ENCODE assay signal across 8 cellular contexts in the genomic region with DNA sequence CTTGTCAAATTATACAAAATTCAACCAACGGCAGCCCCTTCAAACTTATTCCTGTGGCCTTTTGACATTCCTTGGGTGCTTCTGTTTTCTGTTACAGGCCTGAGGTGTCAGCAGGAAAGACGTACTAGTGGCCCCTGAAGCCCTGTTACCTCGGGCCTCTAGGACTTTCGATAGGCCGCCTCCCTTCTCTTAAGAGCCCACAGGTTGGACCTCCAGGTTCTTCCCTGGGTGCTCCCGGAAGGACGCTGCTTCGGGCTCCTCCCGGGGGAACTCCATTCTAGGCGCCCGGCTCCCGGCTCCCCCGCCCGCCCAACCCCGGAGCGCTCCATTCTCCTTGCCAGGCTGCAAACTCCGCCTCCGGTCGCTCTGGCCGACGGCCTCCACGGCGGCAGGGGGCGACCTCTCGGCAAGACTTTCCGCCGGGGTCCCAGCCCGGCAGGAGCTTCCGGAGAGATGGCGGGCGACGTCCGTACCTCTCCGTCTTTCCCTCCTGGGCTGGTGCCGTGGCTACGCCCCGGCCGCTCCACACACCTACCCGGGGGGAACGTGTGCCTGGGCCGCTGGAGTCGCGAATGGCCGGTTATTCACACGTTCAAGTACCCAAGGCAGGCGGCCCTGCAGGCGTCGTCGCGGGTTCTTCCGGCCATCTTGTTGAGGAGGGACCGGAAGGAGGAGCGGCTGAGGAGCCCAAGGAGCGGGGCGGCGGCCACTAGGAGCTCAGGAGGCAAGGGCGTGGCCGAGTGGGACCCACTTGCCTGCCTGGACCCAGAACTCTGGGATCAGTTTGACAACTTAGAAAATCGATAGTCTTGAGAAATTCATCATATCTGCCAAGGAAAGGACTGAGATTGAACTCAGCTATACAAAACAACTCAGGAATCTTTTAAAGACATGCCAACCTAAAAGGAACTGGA. TPM values are rescaled to one million over a fixed set of nuclear protein-coding genes. Genes with fewer than 3 reads are reported as not detected.
DNase-seq lines count a peak whose midpoint lies in the region; ATAC-seq, FAIRE-seq and TF ChIP-seq lines count a peak whose summit lies in the region.

No MANE protein-coding gene starts in this region.

- no peaks in the 10 kb centered on the region for H4K20me1 ChIP-seq in GM12878 (ENCODE audit: control insufficient read depth, insufficient read depth)

- RAD21 ChIA-PET in GM12878 (lab: Charles Lee; ENCODE audit: unreplicated experiment): interaction anchor here (0.6 to 2.2 kb wide), 18 partner anchors 27 to 299 kb away, joined by 3 to 17 read pairs (median 4); a partner anchor contains a TSS

- peak; percentile 92 for DNase-seq in GM12891 (ENCODE audit: insufficient read length, low spot score)
- DNase-seq in NCI-H128 (lab: John Stamatoyannopoulos, UW; ENCODE audit: unreplicated experiment): peak; percentile 40
- peak; percentile 77 for DNase-seq in T1000 (lab: John Stamatoyannopoulos, UW)
- peak; percentile 54 for DNase-seq in GM12878 (ENCODE audit: low read depth, low spot score)
- peak; percentile 80 for DNase-seq in iPS DF 6.9 (ENCODE audit: low read depth, low spot score)
- peak; percentile 39 for DNase-seq in skeletal muscle cell (ENCODE audit: low read depth)
- DNase-seq in mesothelial cell of epicardium (ENCODE audit: low spot score in 2 of 2, unreplicated experiment in 2 of 2): no peak

- peak; percentile 55 to 78 (median 70) for TF ChIP-seq CTCF in GM12878 (IDR thresholded peaks at IDR 0.05 in 2 of 3, conservative IDR thresholded peaks at IDR 0.05 in 1 of 3; ENCODE audit: control insufficient read depth in 2 of 3, extremely low read depth in 1 of 3, insufficient read depth in 1 of 3, low read depth in 3 of 3, low read length in 3 of 3)
- no peak for TF ChIP-seq CTCF in mesothelial cell of epicardium (IDR thresholded peaks at IDR 0.05; ENCODE audit: unreplicated experiment)

- WGBS in GM12878 (ENCODE audit: insufficient coverage, insufficient replicate concordance, low lambda C conversion rate, missing lambda C conversion rate): 1% methylated on average over 31 of the region's 59 CpGs
- WGBS in iPS DF 6.9 (ENCODE audit: insufficient coverage, insufficient read length): no CpG with 5 or more reads among the region's 59 CpGs

- H3K4me1 ChIP-seq in GM12878 (ENCODE audit: control insufficient read depth, insufficient read depth, low read length) (peaks cover 3% of the 10 kb centered on the region; the same call in 1 of the 2 replicates), iPS DF 6.9 (ENCODE audit: control insufficient read depth, insufficient read depth, low read length) (no peaks in the 10 kb centered on the region)

- H3K27ac Mint-ChIP-seq in mesothelial cell of epicardium: no peak overlapping the region

- SMC1A ChIA-PET in GM12878 (lab: Charles Lee; ENCODE audit: uncharacterized antibody, unreplicated experiment): interaction anchor here (0.8 to 2.0 kb wide), 12 partner anchors 8 to 297 kb away, joined by 3 to 9 read pairs (median 4); a partner anchor contains a TSS

- peak; percentile 82 for TF ChIP-seq POLR2A in GM12891 (IDR thresholded peaks at IDR 0.05; ENCODE audit: low read depth, low read length)
- TF ChIP-seq POLR2A in GM12878 (IDR thresholded peaks at IDR 0.05; ENCODE audit: low read depth, low read length): peak; percentile 95

- H3K36me3 Mint-ChIP-seq in mesothelial cell of epicardium: peaks cover 2% of the 10 kb centered on the region

- BruUV-seq in GM12878 (replicated peaks; lab: Mats Ljungman, UMichigan): no TSS peak

- H3K27me3 ChIP-seq in GM12878 (replicated peaks in 1 of 2; ENCODE audit: control insufficient read depth in 2 of 2, insufficient read depth in 2 of 2, low read length in 1 of 2) (no peaks in the 10 kb centered on the region; a peak in 1 of 4 replicates), iPS DF 6.9 (ENCODE audit: control insufficient read depth, insufficient read depth, low read length) (no peaks in the 10 kb centered on the region)

- H3K4me1 Mint-ChIP-seq in mesothelial cell of epicardium: no peaks in the 10 kb centered on the region

- no peaks in the 10 kb centered on the region for H3K79me2 ChIP-seq in GM12878 (ENCODE audit: control insufficient read depth, insufficient read depth, low read length)

- no peak for TF ChIP-seq EP300 in GM12878 (IDR thresholded peaks at IDR 0.05; ENCODE audit: borderline replicate concordance in 1 of 2, control insufficient read depth in 1 of 2, low read depth in 2 of 2, low read length in 2 of 2)

- peaks cover 5% of the 10 kb centered on the region for H3K9me3 Mint-ChIP-seq in mesothelial cell of epicardium

- CTCF ChIA-PET in GM12878 (lab: Yijun Ruan, JAX): interaction anchor here (0.6 to 3.7 kb wide), 31 partner anchors 9 to 467 kb away, joined by 3 to 29 read pairs (median 4); a partner anchor contains a TSS

- ATAC-seq in HG02642 (IDR thresholded peaks at IDR 0.05; ENCODE audit: poor library complexity, unreplicated experiment) (peak; percentile 97), GM12878 (peak; percentile 99)

- TF ChIP-seq RAD21 in GM12878 (IDR thresholded peaks at IDR 0.05; ENCODE audit: insufficient read depth, low read depth, low read length): no peak

- H2AFZ ChIP-seq in GM12878 (ENCODE audit: control insufficient read depth, low read depth, low read length): peak overlapping the region; percentile 96

- in situ Hi-C loops in GM12878 (cut with MboI): no loop called here

- H3K27me3 Mint-ChIP-seq in mesothelial cell of epicardium (ENCODE audit: low read depth): no peaks in the 10 kb centered on the region

- H3K9me3 ChIP-seq in GM12878 (replicated peaks; ENCODE audit: control insufficient read depth, insufficient read depth, low read length) (peaks cover 8% of the 10 kb centered on the region; the same call in 2 of the 3 replicates), iPS DF 6.9 (ENCODE audit: control insufficient read depth, insufficient read depth, low read length) (peaks cover 2% of the 10 kb centered on the region; the same call in 1 of the 2 replicates)

- intact Hi-C loops in GM12878 (cut with micrococcal nuclease; ENCODE audit: unreplicated experiment): loop anchor here (1.0 to 2.0 kb wide), 2 partner anchors 59 to 292 kb away; a partner anchor contains a TSS

- peak overlapping the region; percentile 96 for H3K27ac ChIP-seq in GM12878 (ENCODE audit: control insufficient read depth, insufficient read depth)
- no peak overlapping the region for H3K27ac ChIP-seq in iPS DF 6.9 (ENCODE audit: low read length)

- FAIRE-seq in GM12891 (lab: Jason Lieb, UNC): peak; percentile 79
- peak; percentile 69 for FAIRE-seq in GM12878 (lab: Jason Lieb, UNC)

- peak overlapping the region; percentile 80 for H3K9ac ChIP-seq in GM12878 (ENCODE audit: control insufficient read depth, insufficient read depth, low read length)

- peak overlapping the region; percentile 95 for H3K4me3 ChIP-seq in GM12878
- peak overlapping the region; percentile 92 for H3K4me3 ChIP-seq in iPS DF 6.9 (ENCODE audit: low read length)
- H3K4me3 ChIP-seq in skeletal muscle cell (ENCODE audit: low read depth, low read length): peak overlapping the region; percentile 71

- H3K4me3 Mint-ChIP-seq in mesothelial cell of epicardium: no peak overlapping the region

- peak overlapping the region; percentile 87 for H3K4me2 ChIP-seq in GM12878 (ENCODE audit: control insufficient read depth, insufficient read depth)

- POLR2A ChIA-PET in GM12878 (lab: Charles Lee): interaction anchor here (0.7 to 1.3 kb wide), 8 partner anchors 28 to 212 kb away, joined by 3 to 8 read pairs (median 4); no protein-coding TSS in a partner anchor

- H3K36me3 ChIP-seq in GM12878 (ENCODE audit: control insufficient read depth in 2 of 2, insufficient read depth in 2 of 2, low read length in 1 of 2) (no peaks in the 10 kb centered on the region), iPS DF 6.9 (ENCODE audit: control insufficient read depth, insufficient read depth, low read length) (no peaks in the 10 kb centered on the region)

RNA-seq across cellular contexts. Expression of a gene that starts 27.5 kb away (rescaled TPM):
- polyA plus RNA-seq in GM12891 (2012; ENCODE audit: low read depth, missing spikeins): 93.4 TPM
- total RNA-seq in GM12878 (2013; cell fraction: nucleolus; rRNA removed): 4.2 and 7.9 TPM in 2 replicates
- total RNA-seq in GM12878 (2014; rRNA removed) (70.3 and 82.6 TPM in 2 replicates), GM12878 (2014; rRNA removed; fragmentation: Illumina TruSeq; extraction: Trizol) (71.6 and 81.1 TPM in 2 replicates), GM12878 (2021) (62.6 and 63.5 TPM in 2 replicates), mesothelial cell of epicardium (15.4 to 17.0 TPM (median 17.0 TPM) in 3 replicates)
- polyA plus RNA-seq in GM12878 (2011; ENCODE audit: low read depth): 23.1 TPM
- polyA plus RNA-seq in GM12878 (2011; rRNA removed) (65.6 and 92.7 TPM in 2 replicates), GM12878 (2014; fragmentation: Illumina TruSeq; extraction: Trizol) (40.0 and 109 TPM in 2 replicates), GM12878 (2014; fragmentation: Nextera tagmentation; extraction: Ambion mirVana) (100 to 1,000 TPM; 164 to 168 TPM), GM12878 (2014; rRNA removed) (102 and 158 TPM in 2 replicates), GM12878 (2016; fragmentation: Nextera tagmentation; extraction: Ambion mirVana) (100 to 1,000 TPM; 283 to 300 TPM)
- polyA plus RNA-seq in GM12878 (2011; cell fraction: cytosol; rRNA removed): 36.2 and 49.5 TPM in 2 replicates
- 14.5 and 17.1 TPM in 2 replicates for polyA plus RNA-seq in GM12878 (2011; cell fraction: nucleus; rRNA removed)
- 68.9 and 75.8 TPM in 2 replicates for polyA plus RNA-seq in GM12878 (2012)
- 9.3 and 9.9 TPM in 2 replicates for polyA minus RNA-seq in GM12878 (2011; rRNA and poly(A)+ RNA removed)
- 9.0 and 10.6 TPM in 2 replicates for polyA minus RNA-seq in GM12878 (2011; cell fraction: cytosol; rRNA and poly(A)+ RNA removed)
- polyA minus RNA-seq in GM12878 (2011; cell fraction: nucleus; rRNA and poly(A)+ RNA removed): 5.1 and 7.7 TPM in 2 replicates

RNA-seq across cellular contexts. Expression of a gene that starts 58.5 kb away (rescaled TPM):
- 60.5 TPM for polyA plus RNA-seq in GM12891 (2012; ENCODE audit: low read depth, missing spikeins)
- total RNA-seq in GM12878 (2013; cell fraction: nucleolus; rRNA removed): 106 and 110 TPM in 2 replicates
- total RNA-seq in GM12878 (2014; rRNA removed) (162 and 211 TPM in 2 replicates), GM12878 (2014; rRNA removed; fragmentation: Illumina TruSeq; extraction: Trizol) (182 and 184 TPM in 2 replicates), GM12878 (2021) (226 and 232 TPM in 2 replicates), mesothelial cell of epicardium (90.4 to 98.3 TPM (median 96.4 TPM) in 3 replicates)
- polyA plus RNA-seq in GM12878 (2011; ENCODE audit: low read depth): 47.8 TPM
- polyA plus RNA-seq in GM12878 (2011; rRNA removed) (219 and 345 TPM in 2 replicates), GM12878 (2014; fragmentation: Illumina TruSeq; extraction: Trizol) (143 and 186 TPM in 2 replicates), GM12878 (2014; fragmentation: Nextera tagmentation; extraction: Ambion mirVana) (10 to 100 TPM; 41.2 to 58.5 TPM), GM12878 (2014; rRNA removed) (81.2 and 102 TPM in 2 replicates), GM12878 (2016; fragmentation: Nextera tagmentation; extraction: Ambion mirVana) (100 to 1,000 TPM; 221 to 223 TPM)
- 68.2 and 85.6 TPM in 2 replicates for polyA plus RNA-seq in GM12878 (2011; cell fraction: cytosol; rRNA removed)
- 42.1 and 48.0 TPM in 2 replicates for polyA plus RNA-seq in GM12878 (2011; cell fraction: nucleus; rRNA removed)
- 75.4 and 79.3 TPM in 2 replicates for polyA plus RNA-seq in GM12878 (2012)
- 92.1 and 208 TPM in 2 replicates for polyA minus RNA-seq in GM12878 (2011; rRNA and poly(A)+ RNA removed)
- 48.1 and 59.3 TPM in 2 replicates for polyA minus RNA-seq in GM12878 (2011; cell fraction: cytosol; rRNA and poly(A)+ RNA removed)
- polyA minus RNA-seq in GM12878 (2011; cell fraction: nucleus; rRNA and poly(A)+ RNA removed): 20.7 and 40.2 TPM in 2 replicates

Comparison
In these comparisons a context has a peak if more than half of its experiments do, and no peak if none do; other contexts are left out.
1. DNase-seq: peak in GM12891 (single experiment), NCI-H128 (single experiment), T1000 (single experiment), GM12878 (single experiment), iPS DF 6.9 (single experiment) and skeletal muscle cell (single experiment); none in mesothelial cell of epicardium (0 of 2).
2. Peak in every context shown above with its lines, with median percentiles within 50 percentile points of each other: H3K4me3 ChIP-seq.